15 cellular contexts compared by ENCODE assay signal in the genomic region with DNA sequence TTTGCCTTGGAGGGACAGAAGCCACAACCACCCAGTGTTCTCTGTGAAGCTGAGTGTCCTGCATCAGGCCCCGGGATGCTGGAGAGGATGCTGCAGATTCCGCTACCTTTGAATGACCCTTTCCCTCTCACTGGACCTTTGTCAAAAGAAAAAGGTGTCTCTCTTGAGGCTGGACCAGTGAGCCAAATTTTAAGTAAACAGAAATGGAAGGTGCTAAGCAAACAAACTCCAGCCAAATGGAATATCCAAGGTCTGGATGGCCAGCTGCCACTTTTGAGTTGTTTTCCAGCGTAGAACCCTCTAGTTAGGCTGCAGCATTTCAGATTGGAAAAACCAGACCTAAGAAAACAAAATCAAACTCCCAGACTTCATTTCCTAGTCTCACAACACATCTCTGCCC.
DNase-seq lines count a peak whose midpoint lies in the region; ATAC-seq, FAIRE-seq and TF ChIP-seq lines count a peak whose summit lies in the region.
"Had no signal": no experiment of that assay in that cellular context is flagged by ENCODE, and none has a peak within 500 bp of the region (broad histone marks: within the 10 kb centered on the region; RNA-seq: fewer than 3 reads in every experiment).

No MANE protein-coding gene starts in this region.

- H3K4me3 ChIP-seq in psoas muscle (no peak overlapping the region), adrenal gland (no peak overlapping the region)
- H3K4me3 ChIP-seq: Peyer's patch had no signal

- 86 to 94% (median 86%) methylated on average over 3 of the region's 3 CpGs for WGBS in psoas muscle, 3 donors
- 87 to 99% (median 94%) methylated on average over 3 of the region's 3 CpGs for WGBS in adrenal gland, 4 donors

- no peaks in the 10 kb centered on the region for H3K27me3 Mint-ChIP-seq in brain

- DNase-seq in GM19239 (ENCODE audit: insufficient read length, low spot score) (no peak), NCI-H2029 treated with DMSO at 0.1 percent for 48 hours (lab: John Stamatoyannopoulos, UW) (peak; percentile 25), psoas muscle (no peak), adrenal gland (no peak), amygdala (lab: John Stamatoyannopoulos, UW) (no peak), NCI-H345 treated with DMSO at 0.1 percent for 48 hours (lab: John Stamatoyannopoulos, UW; ENCODE audit: unreplicated experiment) (no peak)
- DNase-seq: H7, KBM-7, NCI-H1048, NCI-H82, Peyer's patch, Right ventricle myocardium superior had no signal

- TF ChIP-seq CTCF in brain (conservative IDR thresholded peaks at IDR 0.05) (no peak), psoas muscle (IDR thresholded peaks at IDR 0.05) (no peak), adrenal gland (IDR thresholded peaks at IDR 0.05) (no peak)

- peaks cover 0 to 5% of the 10 kb centered on the region in 2 donors for H3K36me3 ChIP-seq in psoas muscle (ENCODE audit: insufficient read depth in 1 of 2, low read depth in 1 of 2)
- no peaks in the 10 kb centered on the region for H3K36me3 ChIP-seq in adrenal gland (replicated peaks in 1 of 2)
- H3K36me3 ChIP-seq: Peyer's patch had no signal

- no peaks in the 10 kb centered on the region for H3K9me3 ChIP-seq in psoas muscle
- H3K9me3 ChIP-seq in adrenal gland (replicated peaks in 1 of 3): no peaks in the 10 kb centered on the region
- H3K9me3 ChIP-seq: Peyer's patch had no signal

- no peaks in the 10 kb centered on the region for H3K9me3 Mint-ChIP-seq in brain

- no peak for TF ChIP-seq POLR2A in adrenal gland (IDR thresholded peaks at IDR 0.05)

- H3K27ac ChIP-seq in psoas muscle (peak overlapping the region; percentile 33), adrenal gland (no peak overlapping the region)
- H3K27ac ChIP-seq: C4-2B, Peyer's patch had no signal

- peak; percentile 73 for FAIRE-seq in GM19239 (lab: Jason Lieb, UNC)

- H3K27ac Mint-ChIP-seq in brain: peak overlapping the region in 3 of 5 experiments; percentile 22 to 83 (median 80)

- no peaks in the 10 kb centered on the region for H3K27me3 ChIP-seq in psoas muscle (ENCODE audit: insufficient read depth in 3 of 3, low read length in 2 of 3)
- H3K27me3 ChIP-seq in adrenal gland: no peaks in the 10 kb centered on the region
- H3K27me3 ChIP-seq: Peyer's patch had no signal

- H3K4me1 Mint-ChIP-seq in brain: peaks cover 44% of the 10 kb centered on the region

- intact Hi-C loops in psoas muscle (cut with DNase I): no loop called here
- intact Hi-C loops in adrenal gland (cut with DNase I): no loop called here

- peak overlapping the region in 2 of 5 experiments; percentile 34 to 45 for H3K4me3 Mint-ChIP-seq in brain

- peaks cover 31% of the 10 kb centered on the region for H3K36me3 Mint-ChIP-seq in brain

- ATAC-seq in psoas muscle: no peak
- ATAC-seq in GM19351 (IDR thresholded peaks at IDR 0.05; ENCODE audit: unreplicated experiment): no peak

- H3K4me1 ChIP-seq in psoas muscle (peaks cover 24% of the 10 kb centered on the region), adrenal gland (replicated peaks in 1 of 2) (no peaks in the 10 kb centered on the region)
- H3K4me1 ChIP-seq: Peyer's patch had no signal
